ENCODE assay signal across 15 cellular contexts in the genomic region with DNA sequence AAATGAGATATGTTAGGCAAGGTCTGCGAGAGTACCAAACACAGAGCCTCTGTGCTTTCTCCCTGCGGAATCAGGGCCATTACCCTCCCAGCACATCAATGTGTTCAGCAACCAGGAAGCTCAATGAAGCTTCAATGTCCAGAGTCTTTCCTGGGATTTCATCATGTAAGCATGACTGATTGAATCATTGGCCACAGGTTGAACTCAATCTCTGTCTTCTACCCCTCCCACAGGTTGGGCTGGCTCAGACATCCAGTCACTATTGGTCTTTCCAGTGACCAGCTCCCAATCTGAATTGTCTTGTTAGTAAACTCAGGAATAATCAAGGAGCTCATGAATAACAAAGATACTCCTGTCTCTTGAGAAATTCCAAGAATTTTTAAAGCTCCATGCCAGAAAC. TPM values are rescaled to one million over a fixed set of nuclear protein-coding genes. Genes with fewer than 3 reads are reported as not detected.
DNase-seq lines count a peak whose midpoint lies in the region; ATAC-seq, FAIRE-seq and TF ChIP-seq lines count a peak whose summit lies in the region.
"Had no signal": no experiment of that assay in that cellular context is flagged by ENCODE, and none has a peak within 500 bp of the region (broad histone marks: within the 10 kb centered on the region; RNA-seq: fewer than 3 reads in every experiment).

No MANE protein-coding gene starts in this region.

- POLR2A ChIA-PET in CD4-positive, alpha-beta T cell (lab: Charles Lee): interaction anchor here (0.6 kb wide), 1 partner anchor 18 kb away, joined by 3 read pairs; no protein-coding TSS in a partner anchor

- H3K9me3 Mint-ChIP-seq in CD4-positive, alpha-beta T cell: no peaks in the 10 kb centered on the region
- no peaks in the 10 kb centered on the region for H3K9me3 Mint-ChIP-seq in HFFc6
- H3K9me3 Mint-ChIP-seq in astrocyte (ENCODE audit: unreplicated experiment): no peaks in the 10 kb centered on the region
- H3K9me3 Mint-ChIP-seq: activated naive CD8-positive, alpha-beta T cell treated with anti-CD3 and anti-CD28 coated beads, Interleukin-2, amount 50 U/mL, for 24 hours; stimulated activated naive CD8-positive, alpha-beta T cell treated with anti-CD3 and anti-CD28 coated beads, Interleukin-15, Interleukin-2, amounts not matched to agents 100 ng/mL and 50 ng/mL, for 24 hours; T-helper 1 cell treated with Interleukin-12 subunit alpha and Interleukin-12 subunit beta and Interleukin-4 antibody, amounts not matched to agents 30 μg/mL and 1 μg/mL, for 36 hours had no signal

- H3K9ac ChIP-seq in astrocyte (ENCODE audit: low read length): no peak overlapping the region

- CTCF ChIA-PET in CD4-positive, alpha-beta T cell (lab: Charles Lee): no interaction called here

- H3K4me1 ChIP-seq in astrocyte (ENCODE audit: insufficient read depth, low read length): peaks cover 6% of the 10 kb centered on the region

- H3K27me3 ChIP-seq in CD4-positive, alpha-beta T cell (ENCODE audit: control insufficient read depth, insufficient read depth, low read length): no peaks in the 10 kb centered on the region
- H3K27me3 ChIP-seq in astrocyte (ENCODE audit: insufficient read depth, low read length): no peaks in the 10 kb centered on the region

- intact Hi-C loops in CD4-positive, alpha-beta T cell (cut with DNase I, micrococcal nuclease): loop anchor here in 1 of 2 experiments (5.0 kb wide), 1 partner anchor 78 kb away; a partner anchor contains a TSS
- intact Hi-C loops in posterior cingulate gyrus (cut with DNase I): no loop called here

- no peak for ATAC-seq in CD4-positive, alpha-beta T cell (ENCODE audit: poor library complexity)
- ATAC-seq in GM18511 (IDR thresholded peaks at IDR 0.05; ENCODE audit: unreplicated experiment): no peak
- ATAC-seq in GM19351 (IDR thresholded peaks at IDR 0.05; ENCODE audit: unreplicated experiment): no peak
- ATAC-seq: activated CD8-positive, alpha-beta memory T cell treated with anti-CD3 and anti-CD28 coated beads, Interleukin-2, amount 10 ng/mL, durations not matched to agents 7 days and 5 days; activated naive CD8-positive, alpha-beta T cell treated with anti-CD3 and anti-CD28 coated beads, Interleukin-2, amount 50 U/mL, for 24 hours; left lobe of liver had no signal

- DNase-seq in CD4-positive, alpha-beta T cell: no peak
- DNase-seq in HFFc6 (peak; percentile 18), astrocyte (ENCODE audit: low read depth) (peak; percentile 22), iPS DF 19.7 (ENCODE audit: low read depth, low spot score) (peak; percentile 86), germinal center (ENCODE audit: low spot score) (no peak), posterior cingulate gyrus (no peak)
- DNase-seq: activated CD8-positive, alpha-beta memory T cell treated with anti-CD3 and anti-CD28 coated beads, Interleukin-2, amount 10 ng/mL, durations not matched to agents 7 days and 5 days; activated naive CD8-positive, alpha-beta T cell treated with anti-CD3 and anti-CD28 coated beads, Interleukin-2, amount 50 U/mL, for 24 hours; stimulated activated CD4-positive, alpha-beta T cell treated with anti-CD3 and anti-CD28 coated beads, Interleukin-1b, Interleukin-23, amount 100 ng/mL, for 48 hours had no signal

- H2AFZ ChIP-seq in astrocyte (ENCODE audit: low read depth, low read length): no peak overlapping the region

- no peak for TF ChIP-seq CTCF in CD4-positive, alpha-beta T cell (IDR thresholded peaks at IDR 0.05)
- TF ChIP-seq CTCF in HFFc6 (IDR thresholded peaks at IDR 0.05) (no peak), astrocyte (IDR thresholded peaks at IDR 0.05; ENCODE audit: insufficient read depth, low read depth, low read length) (no peak)

- no peak for FAIRE-seq in astrocyte (lab: Jason Lieb, UNC)
- FAIRE-seq: endometrium had no signal

- H3K4me1 Mint-ChIP-seq in CD4-positive, alpha-beta T cell (ENCODE audit: low read depth): peaks cover 23% of the 10 kb centered on the region
- H3K4me1 Mint-ChIP-seq in HFFc6 (ENCODE audit: low read depth) (peaks cover 25% of the 10 kb centered on the region), astrocyte (ENCODE audit: low read depth, unreplicated experiment) (peaks cover 4% of the 10 kb centered on the region)

- H3K27ac ChIP-seq in CD4-positive, alpha-beta T cell (ENCODE audit: low read depth, low read length): no peak overlapping the region
- no peak overlapping the region for H3K27ac ChIP-seq in astrocyte (ENCODE audit: low read depth, low read length)

- H3K36me3 Mint-ChIP-seq in CD4-positive, alpha-beta T cell (ENCODE audit: low read depth): no peaks in the 10 kb centered on the region
- H3K36me3 Mint-ChIP-seq in HFFc6 (ENCODE audit: low read depth): no peaks in the 10 kb centered on the region
- H3K36me3 Mint-ChIP-seq in astrocyte (ENCODE audit: low read depth, unreplicated experiment): no peaks in the 10 kb centered on the region
- H3K36me3 Mint-ChIP-seq: activated CD8-positive, alpha-beta memory T cell treated with anti-CD3 and anti-CD28 coated beads, Interleukin-2, amount 10 ng/mL, durations not matched to agents 7 days and 5 days had no signal

- no peaks in the 10 kb centered on the region for H4K20me1 ChIP-seq in astrocyte (ENCODE audit: insufficient read depth, low read length)

- no peak overlapping the region for H3K4me3 ChIP-seq in astrocyte (ENCODE audit: insufficient read depth, low read depth, low read length)

- peaks cover 18% of the 10 kb centered on the region for H3K79me2 ChIP-seq in astrocyte (ENCODE audit: insufficient read depth, low read length)

- H3K4me2 ChIP-seq in astrocyte (ENCODE audit: low read length): no peak overlapping the region

- peaks cover 8% of the 10 kb centered on the region for H3K27me3 Mint-ChIP-seq in CD4-positive, alpha-beta T cell
- H3K27me3 Mint-ChIP-seq in HFFc6 (ENCODE audit: insufficient read depth) (peaks cover 2% of the 10 kb centered on the region), astrocyte (ENCODE audit: low read depth, unreplicated experiment) (no peaks in the 10 kb centered on the region)

- no peak overlapping the region for H3K27ac Mint-ChIP-seq in CD4-positive, alpha-beta T cell
- H3K27ac Mint-ChIP-seq in HFFc6 (no peak overlapping the region), astrocyte (ENCODE audit: unreplicated experiment) (peak overlapping the region; percentile 94)
- H3K27ac Mint-ChIP-seq: activated CD8-positive, alpha-beta memory T cell treated with anti-CD3 and anti-CD28 coated beads, Interleukin-2, amount 10 ng/mL, durations not matched to agents 7 days and 5 days; activated naive CD8-positive, alpha-beta T cell treated with anti-CD3 and anti-CD28 coated beads, Interleukin-2, amount 50 U/mL, for 24 hours; stimulated activated naive CD8-positive, alpha-beta T cell treated with anti-CD3 and anti-CD28 coated beads, Interleukin-15, Interleukin-2, amounts not matched to agents 100 ng/mL and 50 ng/mL, for 24 hours; T-helper 1 cell treated with Interleukin-12 subunit alpha and Interleukin-12 subunit beta and Interleukin-4 antibody, amounts not matched to agents 30 μg/mL and 1 μg/mL, for 36 hours had no signal

- no peaks in the 10 kb centered on the region for H3K36me3 ChIP-seq in astrocyte (ENCODE audit: insufficient read depth, low read length)

- peak overlapping the region; percentile 30 for H3K4me3 Mint-ChIP-seq in CD4-positive, alpha-beta T cell
- H3K4me3 Mint-ChIP-seq in HFFc6 (no peak overlapping the region), astrocyte (ENCODE audit: unreplicated experiment) (no peak overlapping the region)
- H3K4me3 Mint-ChIP-seq: activated CD8-positive, alpha-beta memory T cell treated with anti-CD3 and anti-CD28 coated beads, Interleukin-2, amount 10 ng/mL, durations not matched to agents 7 days and 5 days; activated naive CD8-positive, alpha-beta T cell treated with anti-CD3 and anti-CD28 coated beads, Interleukin-2, amount 50 U/mL, for 24 hours; stimulated activated naive CD8-positive, alpha-beta T cell treated with anti-CD3 and anti-CD28 coated beads, Interleukin-15, Interleukin-2, amounts not matched to agents 100 ng/mL and 50 ng/mL, for 24 hours; T-helper 1 cell treated with Interleukin-12 subunit alpha and Interleukin-12 subunit beta and Interleukin-4 antibody, amounts not matched to agents 30 μg/mL and 1 μg/mL, for 36 hours had no signal

- no peaks in the 10 kb centered on the region for H3K9me3 ChIP-seq in CD4-positive, alpha-beta T cell (ENCODE audit: control insufficient read depth, low read length)
- H3K9me3 ChIP-seq in astrocyte (ENCODE audit: insufficient read depth, low read depth, low read length): no peaks in the 10 kb centered on the region

RNA-seq across cellular contexts. Expression of a gene that starts 2.7 kb away (rescaled TPM):
- total RNA-seq in CD4-positive, alpha-beta T cell: 10 to 100 TPM; 15.4 to 16.1 TPM
- total RNA-seq in HFFc6 (2021; fragmentation: NEBNext Ultra II Directional; extraction: Animal tissue kit (Norgen Biotek cat#: 25700)): 10 to 100 TPM; 53.6 to 75.1 (median 70.6) TPM
- 38.1 and 40.5 TPM in 2 replicates for total RNA-seq in astrocyte

RNA-seq across cellular contexts. Expression of a gene that starts 17.9 kb away (rescaled TPM):
- total RNA-seq in CD4-positive, alpha-beta T cell: 10 to 100 TPM; 78.7 to 79.8 TPM
- total RNA-seq in HFFc6 (2021; fragmentation: NEBNext Ultra II Directional; extraction: Animal tissue kit (Norgen Biotek cat#: 25700)): 10 to 100 TPM; 59.7 to 71.0 (median 67.7) TPM
- total RNA-seq in astrocyte: 51.3 and 56.9 TPM in 2 replicates

Comparison
In these comparisons a context has a peak if more than half of its experiments do, and no peak if none do; other contexts are left out.
1. DNase-seq: peak in HFFc6 (single experiment), astrocyte (single experiment) and iPS DF 19.7 (single experiment); none in CD4-positive, alpha-beta T cell (0 of 10), germinal center (single experiment) and posterior cingulate gyrus (0 of 10).